ENCODE assay signal across 1 cellular context in genomic region chr4:3655485-3656429, GRCh38.
TF ChIP-seq lines count a peak whose summit lies in the region.

No MANE protein-coding gene starts in this region.

TF ChIP-seq in HCT116, 20 proteins besides CTCF, POLR2A, EP300 and RAD21:
- TF ChIP-seq REST (IDR thresholded peaks at IDR 0.05; ENCODE audit: low read depth) (no peak), POLR2AphosphoS5 (IDR thresholded peaks at IDR 0.05; ENCODE audit: low read depth, low read length) (no peak), CEBPB (IDR thresholded peaks at IDR 0.05; ENCODE audit: low read depth) (no peak), SIN3A (IDR thresholded peaks at IDR 0.05; ENCODE audit: low read depth) (no peak), ELF1 (IDR thresholded peaks at IDR 0.05; ENCODE audit: borderline replicate concordance, low read depth) (no peak), ZFX (IDR thresholded peaks at IDR 0.05) (no peak), JUND (IDR thresholded peaks at IDR 0.05) (no peak), YY1 (IDR thresholded peaks at IDR 0.05; ENCODE audit: extremely low read depth, insufficient replicate concordance, low read depth, low read length) (no peak), MAX (IDR thresholded peaks at IDR 0.05) (no peak), ZNF274 (IDR thresholded peaks at IDR 0.05; ENCODE audit: low read depth, low read length) (no peak), ATF3 (IDR thresholded peaks at IDR 0.05) (no peak), EZH2phosphoT487 (IDR thresholded peaks at IDR 0.05; ENCODE audit: borderline replicate concordance) (no peak), TCF7L2 (IDR thresholded peaks at IDR 0.05; ENCODE audit: borderline replicate concordance, extremely low read depth, insufficient read depth, insufficient read length) (no peak), EGR1 (IDR thresholded peaks at IDR 0.05; ENCODE audit: low read depth) (no peak), CBX3 (IDR thresholded peaks at IDR 0.05; ENCODE audit: low read depth) (no peak)
TF ChIP-seq in HCT116: peak in this region for 0.
